ENCODE assay signal across 1 cellular context in genomic region chr9:122056484-122056883, GRCh38.
TF ChIP-seq lines count a peak whose summit lies in the region.

No MANE protein-coding gene starts in this region.

TF ChIP-seq in HepG2, 621 proteins besides CTCF, POLR2A, EP300 and RAD21:
- TF ChIP-seq ZNF777 (CRISPR knock-in tag; IDR thresholded peaks at IDR 0.05): no peak
- TF ChIP-seq ISL2 (CRISPR knock-in tag; IDR thresholded peaks at IDR 0.05): no peak
- no peak for TF ChIP-seq ZNF784 (CRISPR knock-in tag; IDR thresholded peaks at IDR 0.05; ENCODE audit: borderline replicate concordance)
- no peak for TF ChIP-seq ZNF746 (CRISPR knock-in tag; IDR thresholded peaks at IDR 0.05)
- no peak for TF ChIP-seq ZFP1 (CRISPR knock-in tag; IDR thresholded peaks at IDR 0.05)
- no peak for TF ChIP-seq MED8 (CRISPR knock-in tag; IDR thresholded peaks at IDR 0.05; ENCODE audit: insufficient replicate concordance)
- TF ChIP-seq THAP8 (CRISPR knock-in tag; IDR thresholded peaks at IDR 0.05; ENCODE audit: borderline replicate concordance): no peak
- TF ChIP-seq MTA1 (CRISPR knock-in tag; IDR thresholded peaks at IDR 0.05; ENCODE audit: borderline replicate concordance): no peak
- TF ChIP-seq DMAP1 (CRISPR knock-in tag; IDR thresholded peaks at IDR 0.05): no peak
- no peak for TF ChIP-seq E2F5 (CRISPR knock-in tag; conservative IDR thresholded peaks at IDR 0.05)
- no peak for TF ChIP-seq HDAC6 (IDR thresholded peaks at IDR 0.05; ENCODE audit: low read depth, low read length)
- no peak for TF ChIP-seq JDP2 (CRISPR knock-in tag; IDR thresholded peaks at IDR 0.05; ENCODE audit: borderline replicate concordance)
- no peak for TF ChIP-seq PPARG (CRISPR knock-in tag; conservative IDR thresholded peaks at IDR 0.05)
- no peak for TF ChIP-seq BORCS8-MEF2B (CRISPR knock-in tag; IDR thresholded peaks at IDR 0.05)
- no peak for TF ChIP-seq DDIT3 (CRISPR knock-in tag; IDR thresholded peaks at IDR 0.05)
- TF ChIP-seq PATZ1 (CRISPR knock-in tag; IDR thresholded peaks at IDR 0.05): 0 out of 2 replicates have a peak, but pooled peaks have one; percentile 16
- TF ChIP-seq LCORL (IDR thresholded peaks at IDR 0.05): no peak
- no peak for TF ChIP-seq LCORL (CRISPR knock-in tag; IDR thresholded peaks at IDR 0.05)
- peak; percentile 38; the same call in 1 of the 2 replicates for TF ChIP-seq HDAC2 (CRISPR knock-in tag; IDR thresholded peaks at IDR 0.05)
- TF ChIP-seq ATF5 (CRISPR knock-in tag; IDR thresholded peaks at IDR 0.05; ENCODE audit: low read depth): no peak
- no peak for TF ChIP-seq USF2 (IDR thresholded peaks at IDR 0.05; ENCODE audit: low read depth, low read length)
- no peak for TF ChIP-seq USF2 (CRISPR knock-in tag; IDR thresholded peaks at IDR 0.05; ENCODE audit: borderline replicate concordance)
- TF ChIP-seq POGZ (CRISPR knock-in tag; IDR thresholded peaks at IDR 0.05): no peak
- no peak for TF ChIP-seq EED (CRISPR knock-in tag; IDR thresholded peaks at IDR 0.05)
- TF ChIP-seq MYC (CRISPR knock-in tag; IDR thresholded peaks at IDR 0.05; ENCODE audit: borderline replicate concordance): no peak
- no peak for TF ChIP-seq RFX1 (IDR thresholded peaks at IDR 0.05)
- no peak for TF ChIP-seq ZNF501 (CRISPR knock-in tag; IDR thresholded peaks at IDR 0.05)
- peak; percentile 77 to 95 for TF ChIP-seq REST (IDR thresholded peaks at IDR 0.05; ENCODE audit: borderline replicate concordance in 1 of 2, low read depth in 1 of 2, low read length in 2 of 2)
- peak; percentile 95 for TF ChIP-seq MIER2 (CRISPR knock-in tag; IDR thresholded peaks at IDR 0.05)
- TF ChIP-seq TBX3 (IDR thresholded peaks at IDR 0.05; ENCODE audit: borderline replicate concordance): no peak
- TF ChIP-seq FOSL2 (CRISPR knock-in tag; IDR thresholded peaks at IDR 0.05): no peak
- no peak for TF ChIP-seq CCAR2 (optimal IDR thresholded peaks at IDR 0.05; ENCODE audit: low read depth, low read length)
- TF ChIP-seq ZNF432 (CRISPR knock-in tag; IDR thresholded peaks at IDR 0.05; ENCODE audit: borderline replicate concordance): no peak
- 0 out of 2 replicates have a peak, but pooled peaks have one; percentile 58 for TF ChIP-seq EHMT2 (IDR thresholded peaks at IDR 0.05; ENCODE audit: borderline replicate concordance, low read depth, low read length)
- no peak for TF ChIP-seq IRF2 (CRISPR knock-in tag; IDR thresholded peaks at IDR 0.05)
- no peak for TF ChIP-seq ZNF550 (CRISPR knock-in tag; IDR thresholded peaks at IDR 0.05; ENCODE audit: borderline replicate concordance)
- TF ChIP-seq NPAS2 (CRISPR knock-in tag; IDR thresholded peaks at IDR 0.05; ENCODE audit: borderline replicate concordance): no peak
- no peak for TF ChIP-seq AKAP8 (CRISPR knock-in tag; IDR thresholded peaks at IDR 0.05)
- TF ChIP-seq CBX1 (IDR thresholded peaks at IDR 0.05; ENCODE audit: low read depth): no peak
- TF ChIP-seq ZNF121 (CRISPR knock-in tag; IDR thresholded peaks at IDR 0.05): no peak
- TF ChIP-seq ZFP82 (CRISPR knock-in tag; IDR thresholded peaks at IDR 0.05; ENCODE audit: borderline replicate concordance): no peak
- no peak for TF ChIP-seq TFAP4 (IDR thresholded peaks at IDR 0.05; ENCODE audit: borderline replicate concordance, low read depth)
- TF ChIP-seq ZNF770 (CRISPR knock-in tag; IDR thresholded peaks at IDR 0.05): no peak
- TF ChIP-seq NR2F6 (IDR thresholded peaks at IDR 0.05): no peak
- TF ChIP-seq NR2F6 (CRISPR knock-in tag; IDR thresholded peaks at IDR 0.05): no peak
- TF ChIP-seq ASH2L (IDR thresholded peaks at IDR 0.05; ENCODE audit: insufficient read length, low read depth, low read length): no peak
- TF ChIP-seq ZNF343 (CRISPR knock-in tag; IDR thresholded peaks at IDR 0.05): no peak
